ENCODE assay signal across 8 cellular contexts in genomic region chr1:32240140-32240951, GRCh38.
DNase-seq lines count a peak whose midpoint lies in the region; ATAC-seq and TF ChIP-seq lines count a peak whose summit lies in the region.

No MANE protein-coding gene starts in this region.

- ATAC-seq in GM18909 (IDR thresholded peaks at IDR 0.05; ENCODE audit: poor library complexity, unreplicated experiment) (peak; percentile 56), GM21367 (IDR thresholded peaks at IDR 0.05; ENCODE audit: unreplicated experiment) (no peak)

- in situ Hi-C loops in ACHN (cut with HindIII; ENCODE audit: low pct_ligation_motif_present, low pct_unique_long_range_greater_than_20kb, low sequenced_read_pairs), result no loop called here

- DNase-seq in ACHN, result peak; percentile 67
- DNase-seq in NCI-H1694 treated with DMSO at 0.1 percent for 48 hours (lab: John Stamatoyannopoulos, UW), result peak; percentile 47
- DNase-seq in coronary artery (ENCODE audit: low spot score), result peak; percentile 90
- DNase-seq in stimulated activated CD4-positive, alpha-beta T cell treated with anti-CD3 and anti-CD28 coated beads, Interleukin-4, amount 100 ng/mL, for 1 hour, result peak; percentile 61

- TF ChIP-seq CTCF in WI38 (IDR thresholded peaks at IDR 0.05; ENCODE audit: low read depth, low read length) (peak; percentile 9; the same call in 1 of the 2 replicates), coronary artery (IDR thresholded peaks at IDR 0.05) (no peak)

- H3K4me3 ChIP-seq in WI38 (ENCODE audit: low read depth, low read length) (peak overlapping the region; percentile 66), coronary artery (peak overlapping the region; percentile 74)

- H3K27me3 ChIP-seq in layer of hippocampus (ENCODE audit: control insufficient read depth, insufficient read depth, low read length), result no peaks in the 10 kb centered on the region

- H3K27ac ChIP-seq in coronary artery (peak overlapping the region; percentile 84 to 91), layer of hippocampus (ENCODE audit: low read depth, low read length) (peak overlapping the region; percentile 54)
